Comparison of ENCODE assay signal across 38 cellular contexts in genomic region chr19:16853066-16853465, GRCh38. TPM values are rescaled to one million over a fixed set of nuclear protein-coding genes. Genes with fewer than 3 reads are reported as not detected.
"Had no signal": no experiment of that assay in that cellular context is flagged by ENCODE, and none has a peak within 500 bp of the region (broad histone marks: within the 10 kb centered on the region; RNA-seq: fewer than 3 reads in every experiment).

No MANE protein-coding gene starts in this region.

- H3K4me3 ChIP-seq: MG63 had no signal

- H3K27ac ChIP-seq: KMS-11 had no signal

- H3K27me3 ChIP-seq: MG63 had no signal

- DNase-seq: Karpas-422, Kasumi-1, MG63, MM.1S, MV-4-11, NCI-H1048, NCI-H1092, NCI-H1092 treated with DMSO at 0.1 percent for 48 hours, NCI-H1105, NCI-H1105 treated with DMSO at 0.1 percent for 48 hours, NCI-H1417, NCI-H1417 treated with DMSO at 0.1 percent for 48 hours, NCI-H1436, NCI-H1436 treated with DMSO at 0.1 percent for 48 hours, NCI-H146, NCI-H1694, NCI-H1694 treated with DMSO at 0.1 percent for 48 hours, NCI-H187, NCI-H187 treated with DMSO at 0.1 percent for 48 hours, NCI-H1930, NCI-H2029, NCI-H2029 treated with DMSO at 0.1 percent for 48 hours, NCI-H2081, NCI-H2081 treated with DMSO at 0.1 percent for 48 hours, NCI-H2107, NCI-H2171, NCI-H2171 treated with DMSO at 0.1 percent for 48 hours, NCI-H2227 treated with DMSO at 0.1 percent for 48 hours, NCI-H226, NCI-H345, NCI-H446, NCI-H446 treated with DMSO at 0.1 percent for 48 hours, NCI-H510A had no signal

- H3K9ac ChIP-seq: KMS-11 had no signal

- H3K4me2 ChIP-seq: KMS-11 had no signal

- H3K9me3 ChIP-seq: MG63 had no signal

RNA-seq across cellular contexts. Expression of gene F2RL3, which starts 35.7 kb away (rescaled TPM):
- total RNA-seq: LHCN-M2, M059J, MCF 10A, NCI-H460 had no signal
